In genomic region chr5:139475865-139476651, GRCh38 we compare ENCODE assay signal across 19 cellular contexts. TPM values are rescaled to one million over a fixed set of nuclear protein-coding genes. Genes with fewer than 3 reads are reported as not detected.
DNase-seq lines count a peak whose midpoint lies in the region; ATAC-seq and TF ChIP-seq lines count a peak whose summit lies in the region.
"Had no signal": no experiment of that assay in that cellular context is flagged by ENCODE, and none has a peak within 500 bp of the region (broad histone marks: within the 10 kb centered on the region; RNA-seq: fewer than 3 reads in every experiment).

No MANE protein-coding gene starts in this region.

- peaks cover 85% of the 10 kb centered on the region for H3K4me1 Mint-ChIP-seq in activated T-cell treated with anti-CD3 and anti-CD28 coated beads, Interleukin-2, amount 50 U/mL, for 24 hours (ENCODE audit: low read depth)
- H3K4me1 Mint-ChIP-seq in activated T-helper 2 cell treated with anti-CD3 and anti-CD28 coated beads, Interferon-gamma antibody, Interleukin-2, Interleukin-4, amounts not matched to agents 10 μg/mL and 5 μg/mL and 100 μg/mL, durations not matched to agents 14 hours and 24 hours and 36 hours (ENCODE audit: low read depth), result peaks cover 63% of the 10 kb centered on the region
- peaks cover 40% of the 10 kb centered on the region for H3K4me1 Mint-ChIP-seq in endothelial cell (ENCODE audit: unreplicated experiment)

- no peak overlapping the region for H3K4me3 ChIP-seq in HL-60 (replicated peaks; ENCODE audit: insufficient read depth, low read length)
- H3K4me3 ChIP-seq in spleen, result no peak overlapping the region
- H3K4me3 ChIP-seq in upper lobe of right lung, result no peak overlapping the region

- H3K9me3 ChIP-seq in spleen, result no peaks in the 10 kb centered on the region
- H3K9me3 ChIP-seq in upper lobe of right lung, result no peaks in the 10 kb centered on the region
- H3K9me3 ChIP-seq: neutrophil had no signal

- no peak for ATAC-seq in upper lobe of right lung

- no peak overlapping the region for H3K4me3 Mint-ChIP-seq in activated T-cell treated with anti-CD3 and anti-CD28 coated beads, Interleukin-2, amount 50 U/mL, for 24 hours
- H3K4me3 Mint-ChIP-seq in activated T-helper 2 cell treated with anti-CD3 and anti-CD28 coated beads, Interferon-gamma antibody, Interleukin-2, Interleukin-4, amounts not matched to agents 10 μg/mL and 5 μg/mL and 100 μg/mL, durations not matched to agents 14 hours and 24 hours and 36 hours (ENCODE audit: low read depth), result no peak overlapping the region
- no peak overlapping the region for H3K4me3 Mint-ChIP-seq in endothelial cell (ENCODE audit: unreplicated experiment)

- no peaks in the 10 kb centered on the region for H3K27me3 Mint-ChIP-seq in activated T-cell treated with anti-CD3 and anti-CD28 coated beads, Interleukin-2, amount 50 U/mL, for 24 hours
- no peaks in the 10 kb centered on the region for H3K27me3 Mint-ChIP-seq in activated T-helper 2 cell treated with anti-CD3 and anti-CD28 coated beads, Interferon-gamma antibody, Interleukin-2, Interleukin-4, amounts not matched to agents 10 μg/mL and 5 μg/mL and 100 μg/mL, durations not matched to agents 14 hours and 24 hours and 36 hours (ENCODE audit: low read depth)
- peaks cover 15% of the 10 kb centered on the region for H3K27me3 Mint-ChIP-seq in endothelial cell (ENCODE audit: unreplicated experiment)

- no peaks in the 10 kb centered on the region for H3K9me3 Mint-ChIP-seq in activated T-cell treated with anti-CD3 and anti-CD28 coated beads, Interleukin-2, amount 50 U/mL, for 24 hours
- H3K9me3 Mint-ChIP-seq in activated T-helper 2 cell treated with anti-CD3 and anti-CD28 coated beads, Interferon-gamma antibody, Interleukin-2, Interleukin-4, amounts not matched to agents 10 μg/mL and 5 μg/mL and 100 μg/mL, durations not matched to agents 14 hours and 24 hours and 36 hours, result no peaks in the 10 kb centered on the region
- H3K9me3 Mint-ChIP-seq in endothelial cell (ENCODE audit: unreplicated experiment), result no peaks in the 10 kb centered on the region

- no peak for TF ChIP-seq POLR2A in spleen (IDR thresholded peaks at IDR 0.05)

- H3K27me3 ChIP-seq in HL-60 (ENCODE audit: insufficient read depth, poor library complexity, severe bottlenecking) (no peaks in the 10 kb centered on the region), spleen (replicated peaks in 1 of 7) (no peaks in the 10 kb centered on the region), upper lobe of right lung (no peaks in the 10 kb centered on the region)
- H3K27me3 ChIP-seq: neutrophil had no signal

- peaks cover 26 to 100% (median 80%) of the 10 kb centered on the region in 6 donors for H3K4me1 ChIP-seq in spleen
- H3K4me1 ChIP-seq in upper lobe of right lung, result peaks cover 59% of the 10 kb centered on the region

- TF ChIP-seq CTCF in HL-60 (IDR thresholded peaks at IDR 0.05; ENCODE audit: insufficient read depth, low read length) (no peak), spleen (IDR thresholded peaks at IDR 0.05 in 8 of 11, conservative IDR thresholded peaks at IDR 0.05 in 3 of 11) (no peak), upper lobe of right lung (IDR thresholded peaks at IDR 0.05) (no peak), endothelial cell (IDR thresholded peaks at IDR 0.05; ENCODE audit: unreplicated experiment) (no peak)

- peak overlapping the region; percentile 37 for H3K27ac Mint-ChIP-seq in activated T-cell treated with anti-CD3 and anti-CD28 coated beads, Interleukin-2, amount 50 U/mL, for 24 hours
- peak overlapping the region; percentile 81 for H3K27ac Mint-ChIP-seq in activated T-helper 2 cell treated with anti-CD3 and anti-CD28 coated beads, Interferon-gamma antibody, Interleukin-2, Interleukin-4, amounts not matched to agents 10 μg/mL and 5 μg/mL and 100 μg/mL, durations not matched to agents 14 hours and 24 hours and 36 hours
- no peak overlapping the region for H3K27ac Mint-ChIP-seq in endothelial cell (ENCODE audit: unreplicated experiment)

- 44 to 64% (median 54%) methylated on average over 12 to 14 of the region's 14 CpGs for WGBS in spleen, 5 donors

- no peak for DNase-seq in activated T-cell treated with anti-CD3 and anti-CD28 coated beads, Interleukin-2, amount 50 U/mL, for 24 hours
- no peak for DNase-seq in activated T-cell treated with anti-CD3 and anti-CD28 coated beads for 4 hours
- DNase-seq in HL-60 (ENCODE audit: low read depth in 1 of 2, low spot score in 1 of 2), result peak in 1 of 2 experiments; percentile 21
- DNase-seq in activated T-helper 2 cell treated with anti-CD3 and anti-CD28 coated beads, Interferon-gamma antibody, Interleukin-2, Interleukin-4, amounts not matched to agents 10 μg/mL and 5 μg/mL and 100 μg/mL, durations not matched to agents 14 hours and 24 hours and 36 hours (ENCODE audit: low spot score), result no peak
- DNase-seq in spleen, result no peak
- no peak for DNase-seq in upper lobe of right lung
- DNase-seq in epidermal melanocyte (ENCODE audit: insufficient read length, low spot score), result no peak
- no peak for DNase-seq in endothelial cell (ENCODE audit: low spot score)
- DNase-seq: ACHN; activated CD4-positive, CD25-positive, alpha-beta regulatory T cell; amniotic stem cell; COR-L47; kidney glomerular epithelial cell; NCI-H345; NK-92 treated with Interleukin-12 subunit alpha and Interleukin-12 subunit beta, amount 100 ng/mL, for 24 hours; trophoblast cell had no signal

- H3K27ac ChIP-seq in HL-60 (replicated peaks), result peak overlapping the region; percentile 79
- H3K27ac ChIP-seq in spleen, result peak overlapping the region in 6 of 8 donors; percentile 8 to 84 (median 72)
- no peak overlapping the region for H3K27ac ChIP-seq in upper lobe of right lung

- H3K36me3 Mint-ChIP-seq in activated T-cell treated with anti-CD3 and anti-CD28 coated beads, Interleukin-2, amount 50 U/mL, for 24 hours (ENCODE audit: low read depth), result peaks cover 61% of the 10 kb centered on the region
- H3K36me3 Mint-ChIP-seq in activated T-helper 2 cell treated with anti-CD3 and anti-CD28 coated beads, Interferon-gamma antibody, Interleukin-2, Interleukin-4, amounts not matched to agents 10 μg/mL and 5 μg/mL and 100 μg/mL, durations not matched to agents 14 hours and 24 hours and 36 hours (ENCODE audit: low read depth), result peaks cover 65% of the 10 kb centered on the region
- H3K36me3 Mint-ChIP-seq in endothelial cell (ENCODE audit: low read depth, unreplicated experiment), result peaks cover 10% of the 10 kb centered on the region

- intact Hi-C loops in activated T-helper 2 cell treated with anti-CD3 and anti-CD28 coated beads, Interferon-gamma antibody, Interleukin-2, Interleukin-4, amounts not matched to agents 10 μg/mL and 5 μg/mL and 100 μg/mL, durations not matched to agents 14 hours and 24 hours and 36 hours (cut with micrococcal nuclease), result no loop called here
- intact Hi-C loops in spleen (cut with DNase I; ENCODE audit: low total_unique reads) (no loop called here), upper lobe of right lung (cut with DNase I) (no loop called here)

- H3K36me3 ChIP-seq in spleen (peaks cover 0 to 62% (median 36%) of the 10 kb centered on the region in 6 donors), upper lobe of right lung (peaks cover 34% of the 10 kb centered on the region)
- H3K36me3 ChIP-seq: neutrophil had no signal

RNA-seq across cellular contexts. Expression of gene SMIM33, which starts 5.3 kb away (rescaled TPM):
- total RNA-seq in activated T-helper 2 cell treated with anti-CD3 and anti-CD28 coated beads, Interferon-gamma antibody, Interleukin-2, Interleukin-4, amounts not matched to agents 10 μg/mL and 5 μg/mL and 100 μg/mL, durations not matched to agents 14 hours and 24 hours and 36 hours, result 0.23 and 0.25 TPM in 2 replicates
- total RNA-seq in spleen (under 1 TPM in 1 of 7 donors, not detected in 6; 0.24 TPM), upper lobe of right lung (not detected), endothelial cell (ENCODE audit: unreplicated experiment) (not detected)
- polyA plus RNA-seq in spleen, result under 1 TPM in 1 of 3 donors, not detected in 2; 0.03 TPM
- total RNA-seq: M059J, mesenteric fat pad had no signal

RNA-seq across cellular contexts. Expression of gene STING1, which starts 6.5 kb away (rescaled TPM):
- total RNA-seq in activated T-helper 2 cell treated with anti-CD3 and anti-CD28 coated beads, Interferon-gamma antibody, Interleukin-2, Interleukin-4, amounts not matched to agents 10 μg/mL and 5 μg/mL and 100 μg/mL, durations not matched to agents 14 hours and 24 hours and 36 hours, result 167 and 169 TPM in 2 replicates
- 100 to 1,000 TPM in 6 of 7 donors, 10 to 100 TPM in 1; 99.7 to 166 (median 130) TPM for total RNA-seq in spleen
- 10 to 100 TPM; 24.2 to 49.8 (median 43.6) TPM for polyA plus RNA-seq in spleen
- 102 TPM for total RNA-seq in upper lobe of right lung
- total RNA-seq in endothelial cell (ENCODE audit: unreplicated experiment), result 69.1 TPM

RNA-seq across cellular contexts. Expression of gene ECSCR, which starts 13.5 kb away (rescaled TPM):
- total RNA-seq in activated T-helper 2 cell treated with anti-CD3 and anti-CD28 coated beads, Interferon-gamma antibody, Interleukin-2, Interleukin-4, amounts not matched to agents 10 μg/mL and 5 μg/mL and 100 μg/mL, durations not matched to agents 14 hours and 24 hours and 36 hours, result 1.0 and 1.7 TPM in 2 replicates
- total RNA-seq in spleen, result 10 to 100 TPM; 11.3 to 52.3 (median 20.8) TPM
- 10 to 100 TPM; 14.1 to 18.4 (median 17.7) TPM for polyA plus RNA-seq in spleen
- total RNA-seq in upper lobe of right lung, result 47.2 TPM
- total RNA-seq in endothelial cell (ENCODE audit: unreplicated experiment), result 565 TPM

RNA-seq across cellular contexts. Expression of gene DNAJC18, which starts 36.7 kb away (rescaled TPM):
- 29.8 and 35.8 TPM in 2 replicates for total RNA-seq in activated T-helper 2 cell treated with anti-CD3 and anti-CD28 coated beads, Interferon-gamma antibody, Interleukin-2, Interleukin-4, amounts not matched to agents 10 μg/mL and 5 μg/mL and 100 μg/mL, durations not matched to agents 14 hours and 24 hours and 36 hours
- total RNA-seq in spleen (10 to 100 TPM in 1 of 7 donors, 1 to 10 TPM in 6; 4.0 to 10.8 (median 7.8) TPM), upper lobe of right lung (11.9 TPM), endothelial cell (ENCODE audit: unreplicated experiment) (69.6 TPM)
- polyA plus RNA-seq in spleen, result 1 to 10 TPM; 1.3 to 7.1 (median 4.5) TPM

Comparison
In these comparisons a context has a peak if more than half of its experiments do, and no peak if none do; other contexts are left out.
1. RNA of gene ECSCR, which starts 13.5 kb away (total RNA-seq): 565 TPM in endothelial cell (single experiment); 47.2 TPM in upper lobe of right lung (single experiment), 11.3 to 52.3 TPM in spleen and 1.0 to 1.7 TPM in activated T-helper 2 cell treated with anti-CD3 and anti-CD28 coated beads, Interferon-gamma antibody, Interleukin-2, Interleukin-4, amounts not matched to agents 10 μg/mL and 5 μg/mL and 100 μg/mL, durations not matched to agents 14 hours and 24 hours and 36 hours; every median in the first group is over 10 times any median in the second.